Comparison of ENCODE assay signal across 21 cellular contexts in genomic region chr1:45452503-45452902, GRCh38. TPM values are rescaled to one million over a fixed set of nuclear protein-coding genes. Genes with fewer than 3 reads are reported as not detected.
A peak's percentile ranks its signal among the peaks of the same experiment; 100 is the strongest.
DNase-seq lines count a peak whose midpoint lies in the region; ATAC-seq, FAIRE-seq and TF ChIP-seq lines count a peak whose summit lies in the region.
"Had no signal": no experiment of that assay in that cellular context is flagged by ENCODE, and none has a peak within 500 bp of the region (broad histone marks: within the 10 kb centered on the region; RNA-seq: fewer than 3 reads in every experiment).

No MANE protein-coding gene starts in this region.

- H4K91ac ChIP-seq in H1 (replicated peaks; ENCODE audit: insufficient read length, low read length) = no peak overlapping the region

- peaks cover 3% of the 10 kb centered on the region for H3K4me1 Mint-ChIP-seq in T-helper 17 cell
- H3K4me1 Mint-ChIP-seq in stimulated activated naive B cell treated with anti-CD40 and anti-IgM and Interleukin-4, amounts not matched to agents 10 μg/mL and 1 μg/mL and 100 μg/mL, for 72 hours = peaks cover 3 to 6% of the 10 kb centered on the region in 2 donors
- no peaks in the 10 kb centered on the region for H3K4me1 Mint-ChIP-seq in activated T-cell treated with anti-CD3 and anti-CD28 coated beads, Interleukin-2, amount 50 U/mL, for 24 hours (ENCODE audit: low read depth)
- H3K4me1 Mint-ChIP-seq: CD4-positive, alpha-beta memory T cell had no signal

- POLR2A ChIA-PET in HEK293 (lab: Yijun Ruan, JAX) = no interaction called here
- POLR2A ChIA-PET in H1 (lab: Charles Lee; ENCODE audit: partially characterized antibody) = no interaction called here

- peak overlapping the region; percentile 24 for H3K27ac Mint-ChIP-seq in T-helper 17 cell
- H3K27ac Mint-ChIP-seq in stimulated activated naive B cell treated with anti-CD40 and anti-IgM and Interleukin-4, amounts not matched to agents 10 μg/mL and 1 μg/mL and 100 μg/mL, for 72 hours = peak overlapping the region; percentile 3
- no peak overlapping the region for H3K27ac Mint-ChIP-seq in activated T-cell treated with anti-CD3 and anti-CD28 coated beads, Interleukin-2, amount 50 U/mL, for 24 hours
- H3K27ac Mint-ChIP-seq: CD4-positive, alpha-beta memory T cell; HFFc6 had no signal

- FAIRE-seq in H1 (lab: Jason Lieb, UNC) = no peak
- FAIRE-seq: GM12891, GM18507 had no signal

- H3K18ac ChIP-seq in H1 (ENCODE audit: extremely low read depth, low read length) = 0 out of 2 replicates have a peak overlapping the region, but pooled peaks have one; percentile 3

- CTCF ChIA-PET in HEK293 (lab: Yijun Ruan, JAX) (no interaction called here), H1 (lab: Charles Lee; ENCODE audit: partially characterized antibody) (no interaction called here)

- no peak overlapping the region for H3K14ac ChIP-seq in H1 (ENCODE audit: insufficient read length)

- H3K4me3 ChIP-seq in HEK293 (ENCODE audit: low read depth, low read length) = no peak overlapping the region
- no peak overlapping the region for H3K4me3 ChIP-seq in H1 (ENCODE audit: extremely low read depth in 1 of 4, insufficient read depth in 2 of 4, low read depth in 3 of 4, low read length in 4 of 4)

- no peak overlapping the region for H2BK20ac ChIP-seq in H1 (ENCODE audit: low read length)

- WGBS in H1 (ENCODE audit: extremely low coverage in 1 of 2, insufficient coverage in 1 of 2, insufficient read length in 1 of 2, insufficient replicate concordance in 2 of 2, low coverage in 1 of 2, low lambda C conversion rate in 2 of 2, missing lambda C conversion rate in 1 of 2), 2 experiments = 81% methylated on average over 3 of the region's 3 CpGs; no CpG with 5 or more reads in 1 of the 2 experiments

- H3K79me2 ChIP-seq in H1 (ENCODE audit: control insufficient read depth in 1 of 2, insufficient read depth in 2 of 2, low read length in 2 of 2) = no peaks in the 10 kb centered on the region

- TF ChIP-seq EP300 in H1 (IDR thresholded peaks at IDR 0.05; ENCODE audit: borderline replicate concordance in 1 of 2, low read depth in 2 of 2, low read length in 2 of 2) = no peak

- H3K23me2 ChIP-seq in H1 (ENCODE audit: low read depth, low read length) = no peaks in the 10 kb centered on the region

- no peak overlapping the region for H3K27ac ChIP-seq in HEK293 (ENCODE audit: extremely low read depth, low read depth, low read length)
- H3K27ac ChIP-seq in H1 (ENCODE audit: low read depth, low read length) = no peak overlapping the region

- no peaks in the 10 kb centered on the region for H3K36me3 ChIP-seq in HEK293 (ENCODE audit: control insufficient read depth in 2 of 2, insufficient read depth in 1 of 2, low read length in 2 of 2)
- no peaks in the 10 kb centered on the region for H3K36me3 ChIP-seq in H1 (ENCODE audit: control insufficient read depth in 2 of 4, insufficient read depth in 4 of 4, low read length in 3 of 4)

- peak overlapping the region; percentile 62; the same call in 1 of the 2 replicates for H2BK12ac ChIP-seq in H1 (ENCODE audit: low read depth, low read length)

- H3K4me2 ChIP-seq in H1 (ENCODE audit: insufficient read depth in 1 of 2, low read depth in 2 of 2, low read length in 2 of 2) = no peak overlapping the region

- no peak for TF ChIP-seq RAD21 in H1 (IDR thresholded peaks at IDR 0.05 in 1 of 2, conservative IDR thresholded peaks at IDR 0.05 in 1 of 2; ENCODE audit: low read depth in 2 of 2, low read length in 2 of 2)

- TF ChIP-seq POLR2A in H1 (IDR thresholded peaks at IDR 0.05; ENCODE audit: control extremely low read depth in 1 of 2, low read depth in 2 of 2, low read length in 2 of 2) = no peak

- H3K4me1 ChIP-seq in HEK293 (ENCODE audit: control insufficient read depth, insufficient read depth, low read length) (no peaks in the 10 kb centered on the region), H1 (replicated peaks in 1 of 4; ENCODE audit: control insufficient read depth in 3 of 4, insufficient read depth in 4 of 4, low read length in 3 of 4) (peaks cover 0 to 9% (median 3%) of the 10 kb centered on the region in 4 experiments; a peak in 6 of 7 replicates)

- H3K27me3 ChIP-seq in H1 (replicated peaks in 1 of 4; ENCODE audit: control insufficient read depth in 3 of 4, extremely low read depth in 1 of 4, insufficient read depth in 3 of 4, low read length in 3 of 4) = no peaks in the 10 kb centered on the region

- H2BK5ac ChIP-seq in H1 (ENCODE audit: low read depth, low read length) = no peak overlapping the region; the same call in 1 of the 2 replicates

- no peak overlapping the region for H3K9ac ChIP-seq in H1 (replicated peaks in 1 of 4; ENCODE audit: extremely low read depth in 1 of 4, low read depth in 3 of 4, low read length in 3 of 4)

- H4K20me1 ChIP-seq in H1 (replicated peaks in 1 of 2; ENCODE audit: control insufficient read depth in 1 of 2, insufficient read depth in 2 of 2, low read length in 2 of 2) = no peaks in the 10 kb centered on the region

- no peak overlapping the region for H2AK5ac ChIP-seq in H1 (ENCODE audit: low read depth, low read length)

- H3K4ac ChIP-seq in H1 (replicated peaks; ENCODE audit: insufficient read length, low read depth, low read length) = no peak overlapping the region

- H3K79me1 ChIP-seq in H1 (ENCODE audit: low read depth, low read length) = no peaks in the 10 kb centered on the region; the same call in 1 of the 2 replicates

- no peak overlapping the region; the same call in 1 of the 2 replicates for H4K8ac ChIP-seq in H1 (ENCODE audit: extremely low read depth, insufficient read depth, low read length)

- no peak for DNase-seq in T-helper 17 cell
- no peak for DNase-seq in H1 (ENCODE audit: low read depth in 1 of 2, low spot score in 2 of 2)
- DNase-seq in stimulated activated naive B cell treated with anti-CD40 and anti-IgM and Interleukin-4, amounts not matched to agents 10 μg/mL and 1 μg/mL and 100 μg/mL, for 72 hours = no peak
- no peak for DNase-seq in medulla oblongata (ENCODE audit: extremely low spot score)
- no peak for DNase-seq in activated T-cell treated with anti-CD3 and anti-CD28 coated beads, Interleukin-2, amount 50 U/mL, for 24 hours
- DNase-seq in stimulated activated CD4-positive, alpha-beta T cell treated with anti-CD3 and anti-CD28 coated beads, Interleukin-12 subunit alpha, Interleukin-12 subunit beta, amount 100 ng/mL, for 4 hours = no peak
- DNase-seq: C1 segment of cervical spinal cord; Calu3; CD4-positive, alpha-beta memory T cell; COR-L47; DMS53; DMS79 treated with DMSO at 0.1 percent for 48 hours; GF-D8; GOT3; H7; HFFc6 had no signal

- no peak overlapping the region for H3K4me3 Mint-ChIP-seq in T-helper 17 cell
- no peak overlapping the region for H3K4me3 Mint-ChIP-seq in stimulated activated naive B cell treated with anti-CD40 and anti-IgM and Interleukin-4, amounts not matched to agents 10 μg/mL and 1 μg/mL and 100 μg/mL, for 72 hours
- H3K4me3 Mint-ChIP-seq in activated T-cell treated with anti-CD3 and anti-CD28 coated beads, Interleukin-2, amount 50 U/mL, for 24 hours = no peak overlapping the region
- H3K4me3 Mint-ChIP-seq: CD4-positive, alpha-beta memory T cell; HFFc6 had no signal

- no peak overlapping the region for H4K5ac ChIP-seq in H1 (ENCODE audit: insufficient read length, low read depth, low read length)

- H3K23ac ChIP-seq in H1 (ENCODE audit: insufficient read length) = no peak overlapping the region

- no peak for ATAC-seq in T-helper 17 cell
- ATAC-seq in stimulated activated naive B cell treated with anti-CD40 and anti-IgM and Interleukin-4, amounts not matched to agents 10 μg/mL and 1 μg/mL and 100 μg/mL, for 72 hours (replicated peaks) = no peak
- no peak for ATAC-seq in GM21723 (IDR thresholded peaks at IDR 0.05; ENCODE audit: unreplicated experiment)
- ATAC-seq: HCT116 had no signal

- no peaks in the 10 kb centered on the region for H3K9me3 Mint-ChIP-seq in stimulated activated naive B cell treated with anti-CD40 and anti-IgM and Interleukin-4, amounts not matched to agents 10 μg/mL and 1 μg/mL and 100 μg/mL, for 72 hours
- H3K9me3 Mint-ChIP-seq in activated T-cell treated with anti-CD3 and anti-CD28 coated beads, Interleukin-2, amount 50 U/mL, for 24 hours = no peaks in the 10 kb centered on the region
- H3K9me3 Mint-ChIP-seq: CD4-positive, alpha-beta memory T cell; HFFc6 had no signal

- peaks cover 7% of the 10 kb centered on the region for H3K36me3 Mint-ChIP-seq in T-helper 17 cell (ENCODE audit: low read depth)
- peaks cover 0 to 13% of the 10 kb centered on the region in 2 donors for H3K36me3 Mint-ChIP-seq in stimulated activated naive B cell treated with anti-CD40 and anti-IgM and Interleukin-4, amounts not matched to agents 10 μg/mL and 1 μg/mL and 100 μg/mL, for 72 hours
- H3K36me3 Mint-ChIP-seq in activated T-cell treated with anti-CD3 and anti-CD28 coated beads, Interleukin-2, amount 50 U/mL, for 24 hours (ENCODE audit: low read depth) = no peaks in the 10 kb centered on the region

- TF ChIP-seq CTCF in HEK293 (tag by site-specific recombination; IDR thresholded peaks at IDR 0.05) (no peak), H1 (IDR thresholded peaks at IDR 0.05; ENCODE audit: control extremely low read depth in 1 of 3, insufficient read depth in 1 of 3, low read depth in 1 of 3, low read length in 3 of 3) (no peak)

- peak overlapping the region; percentile 73; the same call in 1 of the 2 replicates for H2BK15ac ChIP-seq in H1 (ENCODE audit: low read length)

- no peak overlapping the region for H2BK120ac ChIP-seq in H1 (replicated peaks; ENCODE audit: low read depth, low read length)

- H2AFZ ChIP-seq in H1 (ENCODE audit: low read length) = no peak overlapping the region

- H3K56ac ChIP-seq in H1 (replicated peaks; ENCODE audit: insufficient read length, low read depth, low read length) = no peak overlapping the region

- H3K9me3 ChIP-seq in HEK293 (ENCODE audit: control insufficient read depth, insufficient read depth, low read depth, low read length) (no peaks in the 10 kb centered on the region), T-helper 17 cell (ENCODE audit: control insufficient read depth, low read length, poor library complexity, severe bottlenecking) (no peaks in the 10 kb centered on the region), H1 (ENCODE audit: insufficient read depth in 2 of 2, low read depth in 1 of 2, low read length in 1 of 2) (no peaks in the 10 kb centered on the region)

- no peaks in the 10 kb centered on the region for H3K27me3 Mint-ChIP-seq in T-helper 17 cell
- H3K27me3 Mint-ChIP-seq in stimulated activated naive B cell treated with anti-CD40 and anti-IgM and Interleukin-4, amounts not matched to agents 10 μg/mL and 1 μg/mL and 100 μg/mL, for 72 hours = no peaks in the 10 kb centered on the region
- H3K27me3 Mint-ChIP-seq in activated T-cell treated with anti-CD3 and anti-CD28 coated beads, Interleukin-2, amount 50 U/mL, for 24 hours = no peaks in the 10 kb centered on the region
- H3K27me3 Mint-ChIP-seq: CD4-positive, alpha-beta memory T cell had no signal

RNA-seq across cellular contexts. Expression of gene TESK2, which starts 38.5 kb away (rescaled TPM):
- 1 to 10 TPM; 4.9 to 6.5 TPM for total RNA-seq in T-helper 17 cell
- total RNA-seq in H1 (2021; fragmentation: NEBNext Ultra II Directional; extraction: Animal tissue kit (Norgen Biotek cat#: 25700)) = 10.9 and 12.6 TPM in 2 replicates
- 10.0 and 10.8 TPM in 2 replicates for polyA plus RNA-seq in H1 (2011; rRNA removed)
- polyA plus RNA-seq in H1 (2011; cell fraction: cytosol; rRNA removed) = 12.9 TPM
- 17.3 TPM for polyA plus RNA-seq in H1 (2011; cell fraction: nucleus; rRNA removed)
- polyA plus RNA-seq in H1 (2012, experiment 1 of 2) = 9.6 to 11.7 TPM (median 10.3 TPM) in 4 replicates
- polyA plus RNA-seq in H1 (2012, experiment 2 of 2) = 9.4 TPM
- 5.1 TPM for polyA plus RNA-seq in H1 (2013, experiment 1 of 2)
- polyA plus RNA-seq in H1 (2013, experiment 2 of 2) = 5.2 TPM
- polyA minus RNA-seq in H1 (2011; rRNA and poly(A)+ RNA removed) = 16.6 and 18.3 TPM in 2 replicates
- 10.1 TPM for polyA minus RNA-seq in H1 (2011; cell fraction: cytosol; rRNA and poly(A)+ RNA removed)
- polyA minus RNA-seq in H1 (2011; cell fraction: nucleus; rRNA and poly(A)+ RNA removed) = 10.0 TPM

RNA-seq across cellular contexts. Expression of gene CCDC163, which starts 47.4 kb away (rescaled TPM):
- total RNA-seq in T-helper 17 cell = under 1 TPM; 0.63 to 0.99 TPM
- total RNA-seq in H1 (2021; fragmentation: NEBNext Ultra II Directional; extraction: Animal tissue kit (Norgen Biotek cat#: 25700)) = 3.7 and 3.8 TPM in 2 replicates
- polyA plus RNA-seq in H1 (2011; rRNA removed) = 5.0 and 6.0 TPM in 2 replicates
- 4.8 TPM for polyA plus RNA-seq in H1 (2011; cell fraction: cytosol; rRNA removed)
- polyA plus RNA-seq in H1 (2011; cell fraction: nucleus; rRNA removed) = 5.4 TPM
- polyA plus RNA-seq in H1 (2012, experiment 1 of 2) = 3.8 to 5.2 TPM (median 4.3 TPM) in 4 replicates
- 2.7 TPM for polyA plus RNA-seq in H1 (2012, experiment 2 of 2)
- 2.9 TPM for polyA plus RNA-seq in H1 (2013, experiment 1 of 2)
- 2.8 TPM for polyA plus RNA-seq in H1 (2013, experiment 2 of 2)
- 5.8 and 6.9 TPM in 2 replicates for polyA minus RNA-seq in H1 (2011; rRNA and poly(A)+ RNA removed)
- 2.8 TPM for polyA minus RNA-seq in H1 (2011; cell fraction: cytosol; rRNA and poly(A)+ RNA removed)
- 3.4 TPM for polyA minus RNA-seq in H1 (2011; cell fraction: nucleus; rRNA and poly(A)+ RNA removed)

RNA-seq across cellular contexts. Expression of gene MMACHC, which starts 47.6 kb away (rescaled TPM):
- 1 to 10 TPM in 1 of 2 donors, under 1 TPM in 1; 0.68 to 2.2 TPM for total RNA-seq in T-helper 17 cell
- 7.3 and 9.8 TPM in 2 replicates for total RNA-seq in H1 (2021; fragmentation: NEBNext Ultra II Directional; extraction: Animal tissue kit (Norgen Biotek cat#: 25700))
- polyA plus RNA-seq in H1 (2011; rRNA removed) = 11.1 and 11.2 TPM in 2 replicates
- polyA plus RNA-seq in H1 (2011; cell fraction: cytosol; rRNA removed) = 7.3 TPM
- 9.6 TPM for polyA plus RNA-seq in H1 (2011; cell fraction: nucleus; rRNA removed)
- 7.1 to 12.7 TPM (median 9.3 TPM) in 4 replicates for polyA plus RNA-seq in H1 (2012, experiment 1 of 2)
- polyA plus RNA-seq in H1 (2012, experiment 2 of 2) = 6.4 TPM
- 7.6 TPM for polyA plus RNA-seq in H1 (2013, experiment 1 of 2)
- 9.0 TPM for polyA plus RNA-seq in H1 (2013, experiment 2 of 2)
- polyA minus RNA-seq in H1 (2011; rRNA and poly(A)+ RNA removed) = 13.9 and 21.2 TPM in 2 replicates
- 7.6 TPM for polyA minus RNA-seq in H1 (2011; cell fraction: cytosol; rRNA and poly(A)+ RNA removed)
- polyA minus RNA-seq in H1 (2011; cell fraction: nucleus; rRNA and poly(A)+ RNA removed) = 9.5 TPM
